Comparison of ENCODE assay signal across 7 cellular contexts in genomic region chr1:89358287-89358893, GRCh38.
A peak's percentile ranks its signal among the peaks of the same experiment; 100 is the strongest.
DNase-seq lines count a peak whose midpoint lies in the region; ATAC-seq lines count a peak whose summit lies in the region.

No MANE protein-coding gene starts in this region.

- peak; percentile 80 for DNase-seq in NCI-H345 (lab: John Stamatoyannopoulos, UW)
- peak; percentile 68 for DNase-seq in central memory CD4-positive, alpha-beta T cell
- peak; percentile 79 for DNase-seq in kidney glomerular epithelial cell (lab: John Stamatoyannopoulos, UW)
- DNase-seq in stimulated activated CD4-positive, alpha-beta T cell treated with anti-CD3 and anti-CD28 coated beads, Interleukin-2, amount 100 ng/mL, for 48 hours: peak; percentile 77

- ATAC-seq in GM18502 (IDR thresholded peaks at IDR 0.05; ENCODE audit: poor library complexity, unreplicated experiment) (peak; percentile 57), HG03066 (IDR thresholded peaks at IDR 0.05; ENCODE audit: low read depth, unreplicated experiment) (peak; percentile 72)
- ATAC-seq in activated CD4-positive, CD25-positive, alpha-beta regulatory T cell treated with anti-CD3 and anti-CD28 coated beads, Interleukin-2, amount 50 U/mL, for 24 hours: peak; percentile 66 to 74

Comparison
In these comparisons a context has a peak if more than half of its experiments do, and no peak if none do; other contexts are left out.
1. Peak in every context shown above with its lines: DNase-seq and ATAC-seq.